Comparison of ENCODE assay signal across 8 cellular contexts in the genomic region with DNA sequence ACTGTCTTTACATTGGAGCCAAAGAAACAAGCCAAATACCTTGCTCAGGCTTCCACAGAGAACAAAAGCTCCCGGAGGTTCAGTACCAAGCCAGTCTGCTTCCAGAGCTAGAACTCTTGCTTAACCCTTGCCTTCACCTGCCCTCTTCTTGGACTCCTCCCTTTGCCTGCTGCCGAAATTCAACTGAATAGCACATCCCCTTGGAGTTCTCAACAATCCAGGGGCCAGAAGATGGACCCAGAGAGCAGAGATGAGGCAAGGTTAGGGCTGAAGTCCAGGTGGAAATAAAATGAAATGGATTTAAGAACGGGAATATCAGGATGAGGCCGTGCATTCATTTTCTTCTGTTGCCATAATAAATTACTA. TPM values are rescaled to one million over a fixed set of nuclear protein-coding genes. Genes with fewer than 3 reads are reported as not detected.
DNase-seq lines count a peak whose midpoint lies in the region; ATAC-seq and TF ChIP-seq lines count a peak whose summit lies in the region.

No MANE protein-coding gene starts in this region.

- no TSS peak for BruUV-seq in PC-3 (replicated peaks; lab: Mats Ljungman, UMichigan)

- peak; percentile 9; the same call in 1 of the 2 replicates for ATAC-seq in PC-3
- ATAC-seq in HG03457 (IDR thresholded peaks at IDR 0.05; ENCODE audit: unreplicated experiment): no peak

- no peak for DNase-seq in activated naive CD4-positive, alpha-beta T cell treated with anti-CD3 and anti-CD28 coated beads, Interleukin-2, amount 10 ng/mL, durations not matched to agents 7 days and 5 days
- no peak for DNase-seq in activated naive CD4-positive, alpha-beta T cell treated with anti-CD3 and anti-CD28 coated beads, Interleukin-2, amount 50 U/mL, for 16 hours
- DNase-seq in PC-3 (no peak), glomerular visceral epithelial cell (ENCODE audit: extremely low spot score) (peak; percentile 13), T1000 (lab: John Stamatoyannopoulos, UW) (no peak)
- DNase-seq in activated CD4-positive, alpha-beta T cell treated with anti-CD3 and anti-CD28 coated beads for 1 hour: no peak

- no peaks in the 10 kb centered on the region for H3K79me2 ChIP-seq in PC-3 (ENCODE audit: low read length)

- H3K4me3 ChIP-seq in PC-3 (ENCODE audit: low read length): peak overlapping the region; percentile 77; the same call in 1 of the 2 replicates
- peak overlapping the region in 3 of 5 donors; percentile 47 to 64 (median 53) for H3K4me3 ChIP-seq in subcutaneous abdominal adipose tissue (ENCODE audit: low read depth in 1 of 5, low read length in 5 of 5)

- H3K9ac ChIP-seq in PC-3 (ENCODE audit: low read length): no peak overlapping the region
- no peak overlapping the region for H3K9ac ChIP-seq in subcutaneous abdominal adipose tissue (ENCODE audit: low read length in 5 of 5)

- H3K27me3 Mint-ChIP-seq in activated naive CD4-positive, alpha-beta T cell treated with anti-CD3 and anti-CD28 coated beads, Interleukin-2, amount 10 ng/mL, durations not matched to agents 7 days and 5 days: peaks cover 32% of the 10 kb centered on the region

- peak overlapping the region; percentile 67 for H3K4me3 Mint-ChIP-seq in activated naive CD4-positive, alpha-beta T cell treated with anti-CD3 and anti-CD28 coated beads, Interleukin-2, amount 10 ng/mL, durations not matched to agents 7 days and 5 days

- H3K27me3 ChIP-seq in PC-3 (ENCODE audit: low read length): no peaks in the 10 kb centered on the region
- peaks cover 5 to 21% (median 9%) of the 10 kb centered on the region in 5 donors for H3K27me3 ChIP-seq in subcutaneous abdominal adipose tissue (ENCODE audit: control insufficient read depth in 5 of 5, insufficient read depth in 4 of 5, low read length in 5 of 5)

- POLR2A ChIA-PET in PC-3 (lab: Charles Lee; ENCODE audit: unreplicated experiment): no interaction called here

- H3K4me1 ChIP-seq in PC-3 (ENCODE audit: insufficient read depth, low read length) (peaks cover 11% of the 10 kb centered on the region), subcutaneous abdominal adipose tissue (ENCODE audit: control insufficient read depth in 5 of 5, insufficient read depth in 5 of 5, low read length in 5 of 5) (peaks cover 0 to 21% (median 13%) of the 10 kb centered on the region in 5 donors)

- H3K36me3 ChIP-seq in PC-3 (ENCODE audit: low read depth, low read length) (no peaks in the 10 kb centered on the region), subcutaneous abdominal adipose tissue (ENCODE audit: control insufficient read depth in 5 of 5, insufficient read depth in 5 of 5, low read length in 5 of 5) (no peaks in the 10 kb centered on the region)

- peak overlapping the region; percentile 97 for H2AFZ ChIP-seq in PC-3 (ENCODE audit: low read length)

- TF ChIP-seq CTCF in PC-3 (conservative IDR thresholded peaks at IDR 0.05; ENCODE audit: low read depth, low read length): no peak

- H3F3A ChIP-seq in PC-3 (ENCODE audit: low read length, unreplicated experiment): no peaks in the 10 kb centered on the region

- H3K27ac ChIP-seq in PC-3 (ENCODE audit: low read length) (no peak overlapping the region), subcutaneous abdominal adipose tissue (ENCODE audit: low read depth, low read length) (no peak overlapping the region)

- no peaks in the 10 kb centered on the region for H3K36me3 Mint-ChIP-seq in activated naive CD4-positive, alpha-beta T cell treated with anti-CD3 and anti-CD28 coated beads, Interleukin-2, amount 10 ng/mL, durations not matched to agents 7 days and 5 days

- H3K9me2 ChIP-seq in PC-3 (replicated peaks; ENCODE audit: low read length): no peaks in the 10 kb centered on the region

- peaks cover 18% of the 10 kb centered on the region for H3K4me1 Mint-ChIP-seq in activated naive CD4-positive, alpha-beta T cell treated with anti-CD3 and anti-CD28 coated beads, Interleukin-2, amount 10 ng/mL, durations not matched to agents 7 days and 5 days

- intact Hi-C loops in PC-3 (cut with micrococcal nuclease): loop anchor here (5.0 kb wide), 1 partner anchor 111 kb away; the partner anchor contains the start of gene LCOR

- H3K27ac Mint-ChIP-seq in activated naive CD4-positive, alpha-beta T cell treated with anti-CD3 and anti-CD28 coated beads, Interleukin-2, amount 10 ng/mL, durations not matched to agents 7 days and 5 days: no peak overlapping the region

- no peaks in the 10 kb centered on the region for H3K9me3 Mint-ChIP-seq in activated naive CD4-positive, alpha-beta T cell treated with anti-CD3 and anti-CD28 coated beads, Interleukin-2, amount 10 ng/mL, durations not matched to agents 7 days and 5 days

- H3K4me2 ChIP-seq in PC-3 (ENCODE audit: low read length): peak overlapping the region; percentile 97

- no peaks in the 10 kb centered on the region for H4K20me1 ChIP-seq in PC-3 (ENCODE audit: low read length)

- H3K9me3 ChIP-seq in PC-3 (ENCODE audit: low read length): no peaks in the 10 kb centered on the region
- no peaks in the 10 kb centered on the region for H3K9me3 ChIP-seq in subcutaneous abdominal adipose tissue (ENCODE audit: control insufficient read depth in 5 of 5, low read length in 5 of 5)

- CTCF ChIA-PET in activated naive CD4-positive, alpha-beta T cell treated with anti-CD3 and anti-CD28 coated beads, Interleukin-2, amount 10 ng/mL, durations not matched to agents 7 days and 5 days (lab: Charles Lee): interaction anchor here (0.9 kb wide), 1 partner anchor 81 kb away, joined by 3 read pairs; no protein-coding TSS in a partner anchor
- CTCF ChIA-PET in PC-3 (lab: Charles Lee): interaction anchor here (0.5 kb wide), 1 partner anchor 81 kb away, joined by 4 read pairs; no protein-coding TSS in a partner anchor

RNA-seq across cellular contexts. Expression of gene PIK3AP1, which starts 0.9 kb away (rescaled TPM):
- total RNA-seq in PC-3 (2014; rRNA removed): 3.7 and 4.7 TPM in 2 replicates
